22 cellular contexts compared by ENCODE assay signal in the genomic region with DNA sequence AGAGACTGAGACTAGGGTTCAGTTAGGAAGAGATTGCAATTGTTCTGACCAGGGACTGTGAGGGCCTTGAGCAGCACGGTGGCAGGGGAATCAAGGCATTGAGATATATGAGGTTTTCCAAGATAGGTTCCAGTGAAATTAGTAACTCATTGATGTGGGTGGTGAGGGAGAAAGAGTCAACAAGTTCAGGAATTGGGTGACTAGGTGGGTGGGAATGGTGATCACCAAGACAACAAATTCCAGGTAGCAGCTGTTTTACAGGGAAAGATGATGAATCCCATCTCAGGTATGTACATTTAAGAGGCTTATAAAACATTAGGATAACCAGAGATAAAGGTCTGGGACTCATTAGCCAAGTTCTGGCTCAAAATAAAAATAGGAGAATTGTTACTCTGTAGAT.
"Had no signal": no experiment of that assay in that cellular context is flagged by ENCODE, and none has a peak within 500 bp of the region (broad histone marks: within the 10 kb centered on the region; RNA-seq: fewer than 3 reads in every experiment).

No MANE protein-coding gene starts in this region.

- H3K27me3 ChIP-seq: right atrium auricular region, spleen, uterus had no signal

- ATAC-seq: left colon; naive thymus-derived CD4-positive, alpha-beta T cell; psoas muscle; stimulated activated naive CD8-positive, alpha-beta T cell treated with anti-CD3 and anti-CD28 coated beads, Interleukin-15, Interleukin-2, amounts not matched to agents 100 U/mL and 50 U/mL, for 24 hours had no signal

- DNase-seq: activated CD4-positive, alpha-beta T cell treated with anti-CD3 and anti-CD28 coated beads for 4 hours; activated CD4-positive, alpha-beta T cell treated with anti-CD3 and anti-CD28 coated beads, Interleukin-2, amount 50 U/mL, for 4 hours; activated effector memory CD4-positive, alpha-beta T cell treated with Interleukin-2 at 50 U/mL for 16 hours; activated naive CD4-positive, alpha-beta T cell treated with anti-CD3 and anti-CD28 coated beads for 36 hours; activated T-cell treated with anti-CD3 and anti-CD28 coated beads for 4 hours; amygdala; esophagus squamous epithelium; left colon; midbrain; naive thymus-derived CD4-positive, alpha-beta T cell; nucleus accumbens; psoas muscle; spleen; stimulated activated naive CD8-positive, alpha-beta T cell treated with anti-CD3 and anti-CD28 coated beads, Interleukin-15, Interleukin-2, amounts not matched to agents 100 U/mL and 50 U/mL, for 24 hours; uterus had no signal

- H3K9me3 Mint-ChIP-seq: activated naive CD4-positive, alpha-beta T cell treated with anti-CD3 and anti-CD28 coated beads for 36 hours; type B pancreatic cell had no signal

- H3K9me3 ChIP-seq: esophagus squamous epithelium, psoas muscle, right atrium auricular region, spleen, thoracic aorta, uterus had no signal

- H2AFZ ChIP-seq: parathyroid adenoma had no signal

- H3K36me3 Mint-ChIP-seq: naive thymus-derived CD4-positive, alpha-beta T cell; type B pancreatic cell had no signal

- H3K36me3 ChIP-seq: esophagus squamous epithelium, right atrium auricular region, spleen, thoracic aorta, uterus had no signal

- H3K4me3 ChIP-seq: coronary artery, esophagus squamous epithelium, psoas muscle, right atrium auricular region, spleen, thoracic aorta, uterus had no signal

- H3K79me2 ChIP-seq: parathyroid adenoma had no signal

- H3K4me3 Mint-ChIP-seq: activated naive CD4-positive, alpha-beta T cell treated with anti-CD3 and anti-CD28 coated beads for 36 hours; memory B cell; naive thymus-derived CD4-positive, alpha-beta T cell; type B pancreatic cell had no signal

- H3K9ac ChIP-seq: parathyroid adenoma had no signal

- H3K27ac ChIP-seq: coronary artery, esophagus squamous epithelium, parathyroid adenoma, psoas muscle, right atrium auricular region, spleen, thoracic aorta, uterus, VCaP had no signal

- H3K4me1 ChIP-seq: esophagus squamous epithelium, parathyroid adenoma, psoas muscle, right atrium auricular region, spleen, uterus had no signal

- H3K27me3 Mint-ChIP-seq: type B pancreatic cell had no signal

- H3K27ac Mint-ChIP-seq: activated naive CD4-positive, alpha-beta T cell treated with anti-CD3 and anti-CD28 coated beads for 36 hours; memory B cell; naive thymus-derived CD4-positive, alpha-beta T cell; type B pancreatic cell had no signal

- H3K4me1 Mint-ChIP-seq: naive thymus-derived CD4-positive, alpha-beta T cell had no signal
